ENCODE assay signal across 8 cellular contexts in the genomic region with DNA sequence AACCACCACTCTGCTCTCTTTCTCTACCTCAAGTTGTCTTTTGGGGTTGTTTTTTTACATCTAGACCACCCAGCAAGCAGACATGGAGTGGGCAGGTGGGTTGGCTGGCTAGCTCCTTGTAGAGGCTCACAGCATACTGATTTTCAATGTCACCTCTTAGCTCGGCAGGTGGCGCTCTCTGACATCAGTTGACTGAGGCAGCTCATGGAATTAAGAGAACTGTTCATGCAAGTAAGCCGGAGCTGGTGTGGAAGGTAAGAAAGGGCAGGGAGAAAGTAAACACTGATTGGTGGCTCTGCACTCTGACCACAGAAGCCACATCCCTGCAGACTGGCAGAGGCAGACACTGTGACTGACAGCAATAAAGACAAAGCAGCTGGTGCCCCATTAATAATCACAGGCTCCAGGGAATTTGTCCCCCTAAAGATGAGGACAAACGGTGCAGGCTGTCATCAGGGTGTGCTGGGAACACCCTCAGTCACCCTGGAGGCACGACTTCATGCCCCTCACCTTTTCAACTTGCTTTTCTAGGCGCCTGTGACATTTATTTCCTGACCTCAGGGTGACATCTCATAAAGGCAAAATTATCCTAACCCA.
A peak's percentile ranks its signal among the peaks of the same experiment; 100 is the strongest.
DNase-seq lines count a peak whose midpoint lies in the region; ATAC-seq and TF ChIP-seq lines count a peak whose summit lies in the region.

No MANE protein-coding gene starts in this region.

- H3K27me3 ChIP-seq in BE2C, result 0 out of 2 replicates have a peak, but pooled peaks cover 6% of the 10 kb centered on the region
- H3K27me3 ChIP-seq in HL-60 (ENCODE audit: insufficient read depth, poor library complexity, severe bottlenecking), result no peaks in the 10 kb centered on the region
- H3K27me3 ChIP-seq in iPS DF 6.9 (ENCODE audit: control insufficient read depth, insufficient read depth, low read length), result no peaks in the 10 kb centered on the region

- ATAC-seq in GM18519 (IDR thresholded peaks at IDR 0.05; ENCODE audit: low FRiP score, unreplicated experiment), result peak; percentile 72

- TF ChIP-seq CTCF in BE2C (IDR thresholded peaks at IDR 0.05; ENCODE audit: low read depth, low read length) (peak; percentile 72), HL-60 (IDR thresholded peaks at IDR 0.05; ENCODE audit: insufficient read depth, low read length) (peak; percentile 63)

- H3K27ac ChIP-seq in HL-60 (replicated peaks) (no peak overlapping the region), iPS DF 6.9 (ENCODE audit: low read length) (no peak overlapping the region)

- H3K4me1 ChIP-seq in BE2C (no peaks in the 10 kb centered on the region), iPS DF 6.9 (ENCODE audit: control insufficient read depth, insufficient read depth, low read length) (no peaks in the 10 kb centered on the region)

- WGBS in iPS DF 6.9 (ENCODE audit: insufficient coverage, insufficient read length), result no CpG with 5 or more reads among the region's 6 CpGs

- H3K4me3 ChIP-seq in BE2C (ENCODE audit: low read depth, low read length), result no peak overlapping the region
- no peak overlapping the region for H3K4me3 ChIP-seq in HL-60 (replicated peaks; ENCODE audit: insufficient read depth, low read length)
- H3K4me3 ChIP-seq in iPS DF 6.9 (ENCODE audit: low read length), result no peak overlapping the region

- H3K9me3 ChIP-seq in BE2C (no peaks in the 10 kb centered on the region), iPS DF 6.9 (ENCODE audit: control insufficient read depth, insufficient read depth, low read length) (no peaks in the 10 kb centered on the region)

- peak; percentile 67 for DNase-seq in BE2C
- peak in 1 of 2 experiments; percentile 59 for DNase-seq in HL-60 (ENCODE audit: low read depth in 1 of 2, low spot score in 1 of 2)
- peak; percentile 90 for DNase-seq in NCI-H526 treated with DMSO at 0.1 percent for 48 hours (lab: John Stamatoyannopoulos, UW)
- peak; percentile 31 for DNase-seq in amniotic epithelial cell (ENCODE audit: low read depth)
- DNase-seq in iPS DF 6.9 (ENCODE audit: low read depth, low spot score), result peak; percentile 63
- DNase-seq in stimulated activated CD8-positive, alpha-beta memory T cell treated with anti-CD3 and anti-CD28 coated beads, Interleukin-4, amount 100 ng/mL, for 24 hours (ENCODE audit: low read depth), result peak; percentile 2
- DNase-seq in activated CD4-positive, CD25-positive, alpha-beta regulatory T cell (lab: John Stamatoyannopoulos, UW), result no peak

- H3K36me3 ChIP-seq in BE2C, result no peaks in the 10 kb centered on the region
- H3K36me3 ChIP-seq in iPS DF 6.9 (ENCODE audit: control insufficient read depth, insufficient read depth, low read length), result no peaks in the 10 kb centered on the region

Comparison
In these comparisons a context has a peak if more than half of its experiments do, and no peak if none do; other contexts are left out.
1. DNase-seq: peak in BE2C (single experiment), NCI-H526 treated with DMSO at 0.1 percent for 48 hours (single experiment), amniotic epithelial cell (single experiment), iPS DF 6.9 (single experiment) and stimulated activated CD8-positive, alpha-beta memory T cell treated with anti-CD3 and anti-CD28 coated beads, Interleukin-4, amount 100 ng/mL, for 24 hours (single experiment); none in activated CD4-positive, CD25-positive, alpha-beta regulatory T cell (0 of 4).